Comparison of ENCODE assay signal across 13 cellular contexts in genomic region chr1:39425634-39426033, GRCh38.
"Had no signal": no experiment of that assay in that cellular context is flagged by ENCODE, and none has a peak within 500 bp of the region (broad histone marks: within the 10 kb centered on the region; RNA-seq: fewer than 3 reads in every experiment).

No MANE protein-coding gene starts in this region.

- ATAC-seq: foreskin keratinocyte; heart right ventricle; right cardiac atrium; stimulated activated naive B cell treated with anti-CD40 and anti-IgM and Interleukin-4, amounts not matched to agents 10 μg/mL and 1 μg/mL and 100 μg/mL, for 72 hours had no signal

- H3K27ac ChIP-seq: foreskin keratinocyte, neutrophil, SJSA1 had no signal

- H3K27ac Mint-ChIP-seq: stimulated activated naive B cell treated with anti-CD40 and anti-IgM and Interleukin-4, amounts not matched to agents 10 μg/mL and 1 μg/mL and 100 μg/mL, for 72 hours had no signal

- H3K27me3 ChIP-seq: foreskin keratinocyte, heart right ventricle, neutrophil, SJSA1, transverse colon had no signal

- H3K9me3 ChIP-seq: heart right ventricle, neutrophil, SJSA1, transverse colon had no signal

- H3K4me1 ChIP-seq: foreskin keratinocyte, SJSA1 had no signal

- H3K27me3 Mint-ChIP-seq: stimulated activated naive B cell treated with anti-CD40 and anti-IgM and Interleukin-4, amounts not matched to agents 10 μg/mL and 1 μg/mL and 100 μg/mL, for 72 hours had no signal

- H3K4me3 Mint-ChIP-seq: stimulated activated naive B cell treated with anti-CD40 and anti-IgM and Interleukin-4, amounts not matched to agents 10 μg/mL and 1 μg/mL and 100 μg/mL, for 72 hours had no signal

- H3K4me3 ChIP-seq: heart right ventricle, SJSA1, smooth muscle cell, transverse colon had no signal

- H3K9me3 Mint-ChIP-seq: stimulated activated naive B cell treated with anti-CD40 and anti-IgM and Interleukin-4, amounts not matched to agents 10 μg/mL and 1 μg/mL and 100 μg/mL, for 72 hours had no signal

- DNase-seq: activated CD4-positive, alpha-beta T cell treated with anti-CD3 and anti-CD28 coated beads for 4 hours; activated naive CD4-positive, alpha-beta T cell treated with anti-CD3 and anti-CD28 coated beads, Interleukin-2, amount 50 U/mL, for 16 hours; amniotic stem cell; foreskin keratinocyte; heart right ventricle; right cardiac atrium; stimulated activated naive B cell treated with anti-CD40 and anti-IgM and Interleukin-4, amounts not matched to agents 10 μg/mL and 1 μg/mL and 100 μg/mL, for 72 hours; SW 1271; T-helper 9 cell; transverse colon had no signal
